Comparison of ENCODE assay signal across 17 cellular contexts in genomic region chr12:49519574-49519936, GRCh38. TPM values are rescaled to one million over a fixed set of nuclear protein-coding genes. Genes with fewer than 3 reads are reported as not detected.
DNase-seq lines count a peak whose midpoint lies in the region; ATAC-seq and TF ChIP-seq lines count a peak whose summit lies in the region.
"Had no signal": no experiment of that assay in that cellular context is flagged by ENCODE, and none has a peak within 500 bp of the region (broad histone marks: within the 10 kb centered on the region; RNA-seq: fewer than 3 reads in every experiment).

No MANE protein-coding gene starts in this region.

- intact Hi-C loops in tibial artery (cut with DNase I; ENCODE audit: low total_unique reads): no loop called here

- peaks cover 4% of the 10 kb centered on the region for H3K36me3 ChIP-seq in WERI-Rb-1
- peaks cover 0 to 19% (median 12%) of the 10 kb centered on the region in 3 donors for H3K36me3 ChIP-seq in tibial artery

- H3K4me1 ChIP-seq in tibial artery: no peaks in the 10 kb centered on the region

- no peak for DNase-seq in activated naive CD8-positive, alpha-beta T cell treated with anti-CD3 and anti-CD28 coated beads, Interleukin-2, amount 50 U/mL, for 24 hours
- DNase-seq in activated naive CD8-positive, alpha-beta T cell treated with anti-CD3 and anti-CD28 coated beads for 36 hours: no peak
- peak; percentile 93 to 97 for DNase-seq in NCI-H524 (lab: John Stamatoyannopoulos, UW)
- DNase-seq in WERI-Rb-1: peak; percentile 70
- DNase-seq in amniotic stem cell (lab: John Stamatoyannopoulos, UW): no peak
- DNase-seq in left lobe of liver (ENCODE audit: low spot score): no peak
- DNase-seq in tibial artery: no peak
- DNase-seq: 8988T; CD4-positive, alpha-beta memory T cell; DMS153; DMS79; GF-D8; GOT3; H7 had no signal

- peak overlapping the region; percentile 11 for H3K4me3 Mint-ChIP-seq in activated naive CD8-positive, alpha-beta T cell treated with anti-CD3 and anti-CD28 coated beads, Interleukin-2, amount 50 U/mL, for 24 hours
- H3K4me3 Mint-ChIP-seq in activated naive CD8-positive, alpha-beta T cell treated with anti-CD3 and anti-CD28 coated beads for 36 hours: no peak overlapping the region
- H3K4me3 Mint-ChIP-seq in stimulated activated memory B cell treated with anti-CD40 and anti-IgM and Interleukin-4, amounts not matched to agents 10 μg/mL and 1 μg/mL and 100 μg/mL, for 72 hours: no peak overlapping the region
- H3K4me3 Mint-ChIP-seq: CD14-positive monocyte; CD4-positive, alpha-beta memory T cell had no signal

- peaks cover 3% of the 10 kb centered on the region for H3K36me3 Mint-ChIP-seq in activated naive CD8-positive, alpha-beta T cell treated with anti-CD3 and anti-CD28 coated beads, Interleukin-2, amount 50 U/mL, for 24 hours (ENCODE audit: low read depth)
- peaks cover 2% of the 10 kb centered on the region for H3K36me3 Mint-ChIP-seq in activated naive CD8-positive, alpha-beta T cell treated with anti-CD3 and anti-CD28 coated beads for 36 hours
- H3K36me3 Mint-ChIP-seq in stimulated activated memory B cell treated with anti-CD40 and anti-IgM and Interleukin-4, amounts not matched to agents 10 μg/mL and 1 μg/mL and 100 μg/mL, for 72 hours: peaks cover 16% of the 10 kb centered on the region

- no peaks in the 10 kb centered on the region for H3K9me3 ChIP-seq in WERI-Rb-1 (ENCODE audit: severe bottlenecking)
- no peaks in the 10 kb centered on the region for H3K9me3 ChIP-seq in tibial artery
- H3K9me3 ChIP-seq: BLaER1 had no signal

- H3K4me3 ChIP-seq in WERI-Rb-1 (ENCODE audit: low read depth, low read length): no peak overlapping the region
- no peak overlapping the region for H3K4me3 ChIP-seq in tibial artery
- H3K4me3 ChIP-seq: BLaER1 had no signal

- peak overlapping the region; percentile 37; the same call in 1 of the 2 replicates for H3K27ac ChIP-seq in WERI-Rb-1
- H3K27ac ChIP-seq in tibial artery: no peak overlapping the region
- H3K27ac ChIP-seq: BLaER1 had no signal

- no peak for TF ChIP-seq CTCF in WERI-Rb-1 (IDR thresholded peaks at IDR 0.05; ENCODE audit: low read depth, low read length)
- no peak for TF ChIP-seq CTCF in tibial artery (IDR thresholded peaks at IDR 0.05)

- H3K9me3 Mint-ChIP-seq in activated naive CD8-positive, alpha-beta T cell treated with anti-CD3 and anti-CD28 coated beads, Interleukin-2, amount 50 U/mL, for 24 hours: no peaks in the 10 kb centered on the region
- H3K9me3 Mint-ChIP-seq in activated naive CD8-positive, alpha-beta T cell treated with anti-CD3 and anti-CD28 coated beads for 36 hours: no peaks in the 10 kb centered on the region
- no peaks in the 10 kb centered on the region for H3K9me3 Mint-ChIP-seq in stimulated activated memory B cell treated with anti-CD40 and anti-IgM and Interleukin-4, amounts not matched to agents 10 μg/mL and 1 μg/mL and 100 μg/mL, for 72 hours
- H3K9me3 Mint-ChIP-seq: CD14-positive monocyte; CD4-positive, alpha-beta memory T cell had no signal

- H3K27me3 ChIP-seq in WERI-Rb-1 (ENCODE audit: insufficient read depth, low read depth, severe bottlenecking) (no peaks in the 10 kb centered on the region), tibial artery (no peaks in the 10 kb centered on the region)
- H3K27me3 ChIP-seq: BLaER1 had no signal

- H3K27me3 Mint-ChIP-seq in activated naive CD8-positive, alpha-beta T cell treated with anti-CD3 and anti-CD28 coated beads, Interleukin-2, amount 50 U/mL, for 24 hours: no peaks in the 10 kb centered on the region
- no peaks in the 10 kb centered on the region for H3K27me3 Mint-ChIP-seq in activated naive CD8-positive, alpha-beta T cell treated with anti-CD3 and anti-CD28 coated beads for 36 hours
- no peaks in the 10 kb centered on the region for H3K27me3 Mint-ChIP-seq in stimulated activated memory B cell treated with anti-CD40 and anti-IgM and Interleukin-4, amounts not matched to agents 10 μg/mL and 1 μg/mL and 100 μg/mL, for 72 hours
- H3K27me3 Mint-ChIP-seq: CD4-positive, alpha-beta memory T cell had no signal

- H3K4me1 Mint-ChIP-seq in activated naive CD8-positive, alpha-beta T cell treated with anti-CD3 and anti-CD28 coated beads, Interleukin-2, amount 50 U/mL, for 24 hours: peaks cover 19% of the 10 kb centered on the region
- H3K4me1 Mint-ChIP-seq in activated naive CD8-positive, alpha-beta T cell treated with anti-CD3 and anti-CD28 coated beads for 36 hours: peaks cover 6% of the 10 kb centered on the region
- peaks cover 26% of the 10 kb centered on the region for H3K4me1 Mint-ChIP-seq in stimulated activated memory B cell treated with anti-CD40 and anti-IgM and Interleukin-4, amounts not matched to agents 10 μg/mL and 1 μg/mL and 100 μg/mL, for 72 hours
- H3K4me1 Mint-ChIP-seq: CD14-positive monocyte; CD4-positive, alpha-beta memory T cell had no signal

- ATAC-seq in activated naive CD8-positive, alpha-beta T cell treated with anti-CD3 and anti-CD28 coated beads, Interleukin-2, amount 50 U/mL, for 24 hours: no peak
- no peak for ATAC-seq in stimulated activated memory B cell treated with anti-CD40 and anti-IgM and Interleukin-4, amounts not matched to agents 10 μg/mL and 1 μg/mL and 100 μg/mL, for 72 hours
- no peak for ATAC-seq in left lobe of liver

- no peak overlapping the region for H3K27ac Mint-ChIP-seq in activated naive CD8-positive, alpha-beta T cell treated with anti-CD3 and anti-CD28 coated beads, Interleukin-2, amount 50 U/mL, for 24 hours
- no peak overlapping the region for H3K27ac Mint-ChIP-seq in activated naive CD8-positive, alpha-beta T cell treated with anti-CD3 and anti-CD28 coated beads for 36 hours
- H3K27ac Mint-ChIP-seq in stimulated activated memory B cell treated with anti-CD40 and anti-IgM and Interleukin-4, amounts not matched to agents 10 μg/mL and 1 μg/mL and 100 μg/mL, for 72 hours: peak overlapping the region; percentile 62
- H3K27ac Mint-ChIP-seq: CD14-positive monocyte had no signal

RNA-seq across cellular contexts. Expression of gene KCNH3, which starts 19.3 kb away (rescaled TPM):
- 10 to 100 TPM; 10.2 to 10.9 TPM for total RNA-seq in activated naive CD8-positive, alpha-beta T cell treated with anti-CD3 and anti-CD28 coated beads for 36 hours
- total RNA-seq in left lobe of liver: 0.13 TPM

RNA-seq across cellular contexts. Expression of gene MCRS1, which starts 48.4 kb away (rescaled TPM):
- 10 to 100 TPM; 73.6 to 78.2 TPM for total RNA-seq in activated naive CD8-positive, alpha-beta T cell treated with anti-CD3 and anti-CD28 coated beads for 36 hours
- 21.0 TPM for total RNA-seq in left lobe of liver

Comparison
In these comparisons a context has a peak if more than half of its experiments do, and no peak if none do; other contexts are left out.
1. DNase-seq: peak in NCI-H524 (2 of 2) and WERI-Rb-1 (single experiment); none in activated naive CD8-positive, alpha-beta T cell treated with anti-CD3 and anti-CD28 coated beads, Interleukin-2, amount 50 U/mL, for 24 hours (single experiment), activated naive CD8-positive, alpha-beta T cell treated with anti-CD3 and anti-CD28 coated beads for 36 hours (single experiment), amniotic stem cell (single experiment), left lobe of liver (single experiment) and tibial artery (0 of 2).